ENCODE assay signal across 8 cellular contexts in the genomic region with DNA sequence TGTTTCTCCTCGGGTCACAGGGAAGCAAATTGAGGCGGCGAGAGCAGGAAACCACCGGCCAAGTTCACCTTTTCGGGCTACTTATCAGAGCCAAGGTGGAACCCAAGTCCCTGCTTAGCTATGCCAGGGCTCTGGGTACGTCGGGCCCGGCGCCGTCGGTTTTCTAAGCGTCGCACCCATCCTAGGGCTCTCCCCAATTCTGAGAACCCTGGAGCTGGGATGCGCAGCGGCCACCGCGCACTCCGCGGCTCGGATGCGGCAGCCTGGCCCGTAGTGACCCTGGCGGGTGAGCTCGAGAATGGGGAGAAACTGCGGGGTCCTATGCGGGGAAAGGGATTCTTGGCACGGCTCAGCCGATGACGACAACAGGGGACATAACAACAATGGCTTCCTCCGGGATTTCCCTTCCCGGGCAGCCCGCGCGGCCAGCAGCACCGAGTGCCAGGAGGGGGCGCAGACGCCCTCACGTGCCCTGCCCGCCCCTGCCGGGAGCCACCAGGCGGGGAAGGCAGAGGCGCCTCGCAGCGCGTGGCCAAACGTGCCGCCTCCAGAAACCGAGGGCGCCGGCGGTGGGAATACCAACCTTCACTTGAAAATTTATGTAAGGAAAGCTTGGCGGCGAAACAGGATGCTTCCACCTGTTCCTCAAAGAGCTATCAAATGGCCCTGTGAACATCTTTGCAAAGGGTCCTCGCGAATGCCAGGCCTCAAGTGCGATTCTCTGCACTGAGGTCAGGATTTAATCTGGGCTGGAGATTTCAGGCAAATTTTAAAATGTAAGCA. TPM values are rescaled to one million over a fixed set of nuclear protein-coding genes. Genes with fewer than 3 reads are reported as not detected.
DNase-seq lines count a peak whose midpoint lies in the region; ATAC-seq and TF ChIP-seq lines count a peak whose summit lies in the region.

No MANE protein-coding gene starts in this region.

- no peaks in the 10 kb centered on the region for H3K9me3 ChIP-seq in heart left ventricle

- WGBS in heart left ventricle, 4 donors = 3 to 5% (median 3%) methylated on average over 37 to 56 of the region's 56 CpGs

- H3K4me1 Mint-ChIP-seq in activated naive CD4-positive, alpha-beta T cell treated with anti-CD3 and anti-CD28 coated beads, Interleukin-2, amount 50 U/mL, for 24 hours = peaks cover 28% of the 10 kb centered on the region

- H3K36me3 Mint-ChIP-seq in activated naive CD4-positive, alpha-beta T cell treated with anti-CD3 and anti-CD28 coated beads, Interleukin-2, amount 50 U/mL, for 24 hours = no peaks in the 10 kb centered on the region

- intact Hi-C loops in heart left ventricle (cut with DNase I) = loop anchor here in 3 of 10 donors (2.0 to 5.0 kb wide), 2 partner anchors 16 to 37 kb away; no protein-coding TSS in a partner anchor

- no peak for TF ChIP-seq POLR2A in heart left ventricle (IDR thresholded peaks at IDR 0.05)

- no peaks in the 10 kb centered on the region for H3K36me3 ChIP-seq in heart left ventricle

- ATAC-seq in heart left ventricle = peak; percentile 62 to 85 (median 79)
- no peak for ATAC-seq in GM21825 (IDR thresholded peaks at IDR 0.05; ENCODE audit: unreplicated experiment)

- H3K27ac ChIP-seq in heart left ventricle = peak overlapping the region in 10 of 12 donors; percentile 17 to 80 (median 57)

- no peak overlapping the region for H3K27ac Mint-ChIP-seq in activated naive CD4-positive, alpha-beta T cell treated with anti-CD3 and anti-CD28 coated beads, Interleukin-2, amount 50 U/mL, for 24 hours

- peaks cover 0 to 43% (median 26%) of the 10 kb centered on the region in 12 donors for H3K4me1 ChIP-seq in heart left ventricle

- TF ChIP-seq CTCF in heart left ventricle (IDR thresholded peaks at IDR 0.05) = peak; percentile 30 to 71 (median 60)

- H3K27me3 ChIP-seq in heart left ventricle = peaks cover 17 to 70% (median 38%) of the 10 kb centered on the region in 9 donors

- H3K27me3 Mint-ChIP-seq in activated naive CD4-positive, alpha-beta T cell treated with anti-CD3 and anti-CD28 coated beads, Interleukin-2, amount 50 U/mL, for 24 hours = peaks cover 32% of the 10 kb centered on the region

- no peaks in the 10 kb centered on the region for H3K9me3 Mint-ChIP-seq in activated naive CD4-positive, alpha-beta T cell treated with anti-CD3 and anti-CD28 coated beads, Interleukin-2, amount 50 U/mL, for 24 hours

- H3K4me3 Mint-ChIP-seq in activated naive CD4-positive, alpha-beta T cell treated with anti-CD3 and anti-CD28 coated beads, Interleukin-2, amount 50 U/mL, for 24 hours = peak overlapping the region; percentile 71

- H3K4me3 ChIP-seq in heart left ventricle = peak overlapping the region; percentile 10 to 81 (median 62)

- DNase-seq in EL = peak; percentile 73
- peak; percentile 45 for DNase-seq in LHCN-M2 (ENCODE audit: low read depth)
- DNase-seq in SK-N-DZ (ENCODE audit: low spot score) = peak; percentile 73
- peak; percentile 75 to 86 (median 78) for DNase-seq in heart left ventricle
- peak; percentile 89 for DNase-seq in retina
- DNase-seq in superior temporal gyrus (ENCODE audit: extremely low spot score) = no peak

RNA-seq across cellular contexts. Expression of a gene that starts 2.1 kb away (rescaled TPM):
- total RNA-seq in LHCN-M2 (2014; rRNA removed) = 0.63 TPM in 1 of 2 replicates, not detected in the other
- 0.27 TPM for polyA plus RNA-seq in LHCN-M2 (2012)
- 1.2 and 1.9 TPM in 2 replicates for polyA plus RNA-seq in SK-N-DZ (2014; cell fraction: cytosol; rRNA removed)
- 3.8 and 6.4 TPM in 2 replicates for polyA plus RNA-seq in SK-N-DZ (2014; cell fraction: nucleus; rRNA removed)
- total RNA-seq in heart left ventricle = 10 to 100 TPM in 2 of 9 donors, 1 to 10 TPM in 7; 5.0 to 18.1 (median 9.0) TPM
- 1 to 10 TPM; 5.6 to 9.2 TPM for polyA plus RNA-seq in heart left ventricle

RNA-seq across cellular contexts. Expression of a gene that starts 10.3 kb away (rescaled TPM):
- total RNA-seq in LHCN-M2 (2014; rRNA removed) (not detected in 2 replicates), heart left ventricle (1 to 10 TPM in 5 of 9 donors, under 1 TPM in 4; 0.36 to 3.3 (median 1.2) TPM)
- polyA plus RNA-seq in LHCN-M2 (2012) = not detected
- polyA plus RNA-seq in SK-N-DZ (2014; cell fraction: cytosol; rRNA removed) = not detected in 2 replicates
- polyA plus RNA-seq in SK-N-DZ (2014; cell fraction: nucleus; rRNA removed) = 0.18 and 1.5 TPM in 2 replicates
- polyA plus RNA-seq in heart left ventricle = 1 to 10 TPM in 1 of 2 donors, under 1 TPM in 1; 0.11 to 1.8 TPM

RNA-seq across cellular contexts. Expression of a gene that starts 17.3 kb away (rescaled TPM):
- total RNA-seq in LHCN-M2 (2014; rRNA removed) = 0.11 TPM in 1 of 2 replicates, not detected in the other
- 1.4 TPM for polyA plus RNA-seq in LHCN-M2 (2012)
- polyA plus RNA-seq in SK-N-DZ (2014; cell fraction: cytosol; rRNA removed) = not detected in 2 replicates
- 0.41 and 0.88 TPM in 2 replicates for polyA plus RNA-seq in SK-N-DZ (2014; cell fraction: nucleus; rRNA removed)
- total RNA-seq in heart left ventricle = 100 to 1,000 TPM; 175 to 329 (median 241) TPM
- polyA plus RNA-seq in heart left ventricle = 100 to 1,000 TPM; 128 to 324 TPM

RNA-seq across cellular contexts. Expression of a gene that starts 43.3 kb away (rescaled TPM):
- total RNA-seq in LHCN-M2 (2014; rRNA removed) (1.2 and 2.2 TPM in 2 replicates), heart left ventricle (1 to 10 TPM in 6 of 9 donors, under 1 TPM in 3; 0.60 to 2.5 (median 1.1) TPM)
- 0.62 TPM for polyA plus RNA-seq in LHCN-M2 (2012)
- polyA plus RNA-seq in SK-N-DZ (2014; cell fraction: cytosol; rRNA removed) = 2.8 and 3.0 TPM in 2 replicates
- 9.2 and 16.7 TPM in 2 replicates for polyA plus RNA-seq in SK-N-DZ (2014; cell fraction: nucleus; rRNA removed)
- 1 to 10 TPM; 1.3 to 1.4 TPM for polyA plus RNA-seq in heart left ventricle

RNA-seq across cellular contexts. Expression of a gene that starts 47.8 kb away (rescaled TPM):
- 42.7 and 44.5 TPM in 2 replicates for total RNA-seq in LHCN-M2 (2014; rRNA removed)
- 34.7 TPM for polyA plus RNA-seq in LHCN-M2 (2012)
- polyA plus RNA-seq in SK-N-DZ (2014; cell fraction: cytosol; rRNA removed) = 13.7 and 16.1 TPM in 2 replicates
- 48.8 and 62.5 TPM in 2 replicates for polyA plus RNA-seq in SK-N-DZ (2014; cell fraction: nucleus; rRNA removed)
- total RNA-seq in heart left ventricle = 10 to 100 TPM in 2 of 9 donors, 1 to 10 TPM in 7; 5.0 to 14.2 (median 6.7) TPM
- 1 to 10 TPM; 3.2 to 9.3 TPM for polyA plus RNA-seq in heart left ventricle

Comparison
In these comparisons a context has a peak if more than half of its experiments do, and no peak if none do; other contexts are left out.
1. RNA of a gene that starts 17.3 kb away (total RNA-seq): 175 to 329 TPM in heart left ventricle; 0.11 TPM in LHCN-M2; every median in the first group is over 100 times any median in the second.